In genomic region chr18:50034029-50034428, GRCh38 we compare ENCODE assay signal across 26 cellular contexts.
"Had no signal": no experiment of that assay in that cellular context is flagged by ENCODE, and none has a peak within 500 bp of the region (broad histone marks: within the 10 kb centered on the region; RNA-seq: fewer than 3 reads in every experiment).

No MANE protein-coding gene starts in this region.

- H3K4me3 ChIP-seq: ascending aorta, body of pancreas, MG63, Peyer's patch, SJSA1 had no signal

- H3K27me3 ChIP-seq: ascending aorta, body of pancreas, MG63, Peyer's patch, SJSA1 had no signal

- H3K36me3 ChIP-seq: ascending aorta, MG63, SJSA1 had no signal

- DNase-seq: activated CD4-positive, alpha-beta T cell treated with anti-CD3 and anti-CD28 coated beads for 48 hours; activated CD4-positive, alpha-beta T cell treated with anti-CD3 and anti-CD28 coated beads, Interleukin-2, amount 50 U/mL, for 48 hours; activated CD8-positive, alpha-beta memory T cell treated with anti-CD3 and anti-CD28 coated beads, Interleukin-2, amount 10 ng/mL, durations not matched to agents 7 days and 5 days; activated effector memory CD4-positive, alpha-beta T cell treated with Interleukin-2 at 50 U/mL for 16 hours; activated naive CD4-positive, alpha-beta T cell; activated naive CD8-positive, alpha-beta T cell treated with anti-CD3 and anti-CD28 coated beads, Interleukin-2, amount 50 U/mL, for 24 hours; activated T-cell treated with anti-CD3 and anti-CD28 coated beads, Interleukin-2, amount 50 U/mL, for 24 hours; amniotic stem cell; body of pancreas; KG1; MG63; MV-4-11; NCI-H1105; NCI-H1436; NCI-H1694 treated with DMSO at 0.1 percent for 48 hours; NCI-H2029 treated with DMSO at 0.1 percent for 48 hours; NCI-H345; NCI-H510A; NCI-H526 treated with DMSO at 0.1 percent for 48 hours; NK-92 treated with Interleukin-12 subunit alpha and Interleukin-12 subunit beta, amount 100 ng/mL, for 24 hours; OCI-M1; Peyer's patch; SHP77; SW 1271 had no signal
